Comparison of ENCODE assay signal across 13 cellular contexts in the genomic region with DNA sequence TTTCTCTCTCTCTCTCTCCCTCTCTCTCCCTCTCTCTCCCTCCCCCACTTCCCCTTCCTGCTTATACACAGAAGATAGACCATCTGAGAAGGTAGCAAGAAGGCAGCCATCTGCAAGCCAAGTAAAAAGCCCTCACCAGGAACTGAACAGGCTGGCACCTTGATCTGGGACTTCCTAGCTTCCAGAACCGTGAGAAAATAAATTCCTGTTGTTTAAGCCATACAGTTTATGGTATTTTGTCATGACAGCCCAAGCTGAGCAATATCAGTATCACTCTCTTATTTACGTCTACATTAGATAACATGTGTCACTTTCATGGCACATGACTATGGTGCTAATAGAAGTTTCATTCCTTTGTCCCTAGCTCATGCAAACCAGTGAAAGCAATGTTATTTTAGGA.
A peak's percentile ranks its signal among the peaks of the same experiment; 100 is the strongest.
DNase-seq lines count a peak whose midpoint lies in the region; ATAC-seq and TF ChIP-seq lines count a peak whose summit lies in the region.
"Had no signal": no experiment of that assay in that cellular context is flagged by ENCODE, and none has a peak within 500 bp of the region (broad histone marks: within the 10 kb centered on the region; RNA-seq: fewer than 3 reads in every experiment).

No MANE protein-coding gene starts in this region.

- H2AFZ ChIP-seq in GM23338 (peak overlapping the region; percentile 44; the same call in 1 of the 2 replicates), hepatocyte (no peak overlapping the region)

- no peak overlapping the region for H3K4me2 ChIP-seq in GM23338
- H3K4me2 ChIP-seq in hepatocyte = no peak overlapping the region

- no peak overlapping the region for H3K4me3 Mint-ChIP-seq in GM23338

- H3K36me3 ChIP-seq in GM23338 (ENCODE audit: insufficient read depth) = no peaks in the 10 kb centered on the region
- H3K36me3 ChIP-seq in adrenal gland (replicated peaks in 1 of 2) = no peaks in the 10 kb centered on the region
- H3K36me3 ChIP-seq in hepatocyte (replicated peaks; ENCODE audit: insufficient read depth, low read depth) = no peaks in the 10 kb centered on the region
- H3K36me3 ChIP-seq in uterus = no peaks in the 10 kb centered on the region
- H3K36me3 ChIP-seq: tibial nerve had no signal

- H4K20me1 ChIP-seq in GM23338 (replicated peaks; ENCODE audit: insufficient read depth) = no peaks in the 10 kb centered on the region
- no peaks in the 10 kb centered on the region for H4K20me1 ChIP-seq in hepatocyte (ENCODE audit: insufficient read depth, poor library complexity, severe bottlenecking)

- H3K27ac Mint-ChIP-seq in GM23338 = no peak overlapping the region

- DNase-seq in AG10803 (ENCODE audit: low read depth) (peak; percentile 36), GM23338 (ENCODE audit: low spot score) (no peak), adrenal gland (no peak), hepatocyte (ENCODE audit: low spot score) (peak; percentile 5), NCI-H446 treated with DMSO at 0.1 percent for 48 hours (lab: John Stamatoyannopoulos, UW) (no peak), uterus (no peak)
- DNase-seq: cerebellar nuclear complex; naive thymus-derived CD8-positive, alpha-beta T cell; NCI-H2029 treated with DMSO at 0.1 percent for 48 hours; stimulated activated CD4-positive, alpha-beta T cell treated with anti-CD3 and anti-CD28 coated beads, Interleukin-2, amount 100 ng/mL, for 48 hours had no signal

- H3K4me1 ChIP-seq in GM23338 (ENCODE audit: insufficient read depth) (peaks cover 18% of the 10 kb centered on the region), adrenal gland (replicated peaks in 1 of 2) (peaks cover 0 to 18% of the 10 kb centered on the region in 2 donors), hepatocyte (ENCODE audit: insufficient read depth) (peaks cover 3% of the 10 kb centered on the region), uterus (no peaks in the 10 kb centered on the region)

- no peak for TF ChIP-seq POLR2A in adrenal gland (IDR thresholded peaks at IDR 0.05)
- no peak for TF ChIP-seq POLR2A in uterus (IDR thresholded peaks at IDR 0.05)

- H3K9me3 Mint-ChIP-seq in GM23338 = no peaks in the 10 kb centered on the region

- 47 to 73% (median 59%) methylated on average over 2 of the region's 2 CpGs for WGBS in adrenal gland, 4 donors
- WGBS in hepatocyte (ENCODE audit: low lambda C conversion rate, missing lambda C conversion rate) = 47% methylated on average over 2 of the region's 2 CpGs

- H3K27me3 ChIP-seq in GM23338 (ENCODE audit: insufficient read depth) (no peaks in the 10 kb centered on the region), adrenal gland (no peaks in the 10 kb centered on the region), hepatocyte (no peaks in the 10 kb centered on the region), uterus (no peaks in the 10 kb centered on the region)
- H3K27me3 ChIP-seq: tibial nerve had no signal

- no peak overlapping the region for H3K27ac ChIP-seq in GM23338 (ENCODE audit: low read depth)
- peak overlapping the region in 3 of 5 donors; percentile 48 to 77 (median 49) for H3K27ac ChIP-seq in adrenal gland
- peak overlapping the region; percentile 14 for H3K27ac ChIP-seq in hepatocyte
- no peak overlapping the region for H3K27ac ChIP-seq in uterus
- H3K27ac ChIP-seq: tibial nerve had no signal

- no peaks in the 10 kb centered on the region for H3K36me3 Mint-ChIP-seq in GM23338 (ENCODE audit: low read depth)

- H3F3A ChIP-seq in GM23338 (replicated peaks; ENCODE audit: low read depth) = no peaks in the 10 kb centered on the region

- no peaks in the 10 kb centered on the region for H3K27me3 Mint-ChIP-seq in GM23338 (ENCODE audit: insufficient read depth, low read depth, poor library complexity)
- H3K27me3 Mint-ChIP-seq: naive thymus-derived CD8-positive, alpha-beta T cell had no signal

- H3K79me2 ChIP-seq in GM23338 (replicated peaks; ENCODE audit: insufficient read depth) (no peaks in the 10 kb centered on the region), hepatocyte (no peaks in the 10 kb centered on the region)

- H3K9me2 ChIP-seq in GM23338 (ENCODE audit: insufficient read depth) (no peaks in the 10 kb centered on the region), hepatocyte (replicated peaks; ENCODE audit: insufficient read depth) (no peaks in the 10 kb centered on the region)

- ATAC-seq in GM23338 (no peak), GM18511 (IDR thresholded peaks at IDR 0.05; ENCODE audit: unreplicated experiment) (no peak), GM21619 (IDR thresholded peaks at IDR 0.05; ENCODE audit: unreplicated experiment) (no peak)

- H3K4me1 Mint-ChIP-seq in GM23338 = peaks cover 20% of the 10 kb centered on the region

- H3K4me3 ChIP-seq in AG10803 (ENCODE audit: low read length) = no peak overlapping the region
- no peak overlapping the region for H3K4me3 ChIP-seq in GM23338
- peak overlapping the region in 1 of 4 donors; percentile 20 for H3K4me3 ChIP-seq in adrenal gland
- no peak overlapping the region for H3K4me3 ChIP-seq in hepatocyte
- no peak overlapping the region for H3K4me3 ChIP-seq in uterus
- H3K4me3 ChIP-seq: tibial nerve had no signal

- no peak for TF ChIP-seq CTCF in AG10803 (conservative IDR thresholded peaks at IDR 0.05; ENCODE audit: low read length)
- no peak for TF ChIP-seq CTCF in GM23338 (conservative IDR thresholded peaks at IDR 0.05; ENCODE audit: low read depth in 2 of 2)
- TF ChIP-seq CTCF in adrenal gland (IDR thresholded peaks at IDR 0.05) = no peak
- no peak for TF ChIP-seq CTCF in hepatocyte (IDR thresholded peaks at IDR 0.05; ENCODE audit: poor library complexity)
- no peak for TF ChIP-seq CTCF in uterus (IDR thresholded peaks at IDR 0.05)

- intact Hi-C loops in adrenal gland (cut with DNase I) (no loop called here), uterus (cut with DNase I; ENCODE audit: low total_unique reads) (no loop called here)

- no peaks in the 10 kb centered on the region for H3K9me3 ChIP-seq in adrenal gland (replicated peaks in 1 of 3)
- no peaks in the 10 kb centered on the region for H3K9me3 ChIP-seq in hepatocyte (ENCODE audit: low read depth)
- H3K9me3 ChIP-seq in uterus = no peaks in the 10 kb centered on the region
- H3K9me3 ChIP-seq: tibial nerve had no signal

TF ChIP-seq in GM23338, 12 proteins besides CTCF, POLR2A, EP300 and RAD21:
- TF ChIP-seq ZNF331 (CRISPR knock-in tag; IDR thresholded peaks at IDR 0.05; ENCODE audit: low read depth) = no peak

Comparison
In these comparisons a context has a peak if more than half of its experiments do, and no peak if none do; other contexts are left out.
1. DNase-seq: peak in AG10803 (single experiment) and hepatocyte (single experiment); none in GM23338 (single experiment), adrenal gland (0 of 7), NCI-H446 treated with DMSO at 0.1 percent for 48 hours (single experiment) and uterus (0 of 2).
2. H3K27ac ChIP-seq: peak in adrenal gland (3 of 5) and hepatocyte (single experiment); none in GM23338 (single experiment) and uterus (0 of 2).